8 cellular contexts compared by ENCODE assay signal in the genomic region with DNA sequence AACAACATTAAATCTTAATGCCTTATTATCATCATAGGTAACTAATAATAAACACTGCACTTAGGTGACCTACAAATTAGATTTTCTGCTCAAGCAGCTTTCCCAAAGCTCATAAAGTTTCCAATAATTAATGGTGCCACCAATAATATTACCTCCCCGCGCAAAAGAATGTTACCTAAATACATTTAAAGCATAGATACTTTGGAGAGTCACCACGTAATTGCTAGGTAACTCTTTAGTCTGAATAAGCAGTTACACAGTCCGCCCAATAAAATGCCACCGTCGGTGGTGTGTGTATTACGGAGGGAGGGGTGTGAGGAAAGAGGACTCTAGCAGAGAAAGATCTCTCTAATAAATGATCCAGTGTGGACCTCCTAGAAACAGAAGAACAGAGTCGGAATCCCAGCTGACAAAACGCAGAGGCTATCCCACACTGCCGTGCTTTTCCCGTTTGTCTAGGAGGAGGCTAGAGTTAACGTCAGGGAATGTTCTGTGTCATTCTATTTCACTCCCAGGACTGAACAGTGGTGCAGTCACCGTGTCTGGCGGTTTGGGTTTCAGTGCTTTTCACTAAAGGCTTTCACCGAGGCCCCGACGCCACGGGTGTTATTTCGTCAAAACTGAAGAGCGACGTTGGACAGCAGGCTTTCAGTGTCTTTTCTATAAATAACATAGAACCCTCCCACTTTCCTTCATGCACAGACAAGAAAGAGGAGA.
DNase-seq lines count a peak whose midpoint lies in the region; ATAC-seq and TF ChIP-seq lines count a peak whose summit lies in the region.

No MANE protein-coding gene starts in this region.

- H3K4me3 ChIP-seq in mucosa of stomach (ENCODE audit: low read length) = peak overlapping the region; percentile 37

- no peaks in the 10 kb centered on the region for H3K9me3 ChIP-seq in mucosa of stomach (ENCODE audit: control insufficient read depth, low read length)

- peak; percentile 21 for ATAC-seq in HG03097 (IDR thresholded peaks at IDR 0.05; ENCODE audit: low FRiP score, unreplicated experiment)

- no peak for TF ChIP-seq POLR2A in erythroblast (IDR thresholded peaks at IDR 0.05; ENCODE audit: low read length)

- no peaks in the 10 kb centered on the region for H3K27me3 ChIP-seq in mucosa of stomach (ENCODE audit: control insufficient read depth, insufficient read depth, low read length)

- no peaks in the 10 kb centered on the region for H3K36me3 ChIP-seq in mucosa of stomach (ENCODE audit: control insufficient read depth, insufficient read depth, low read length)

- peak; percentile 23 for DNase-seq in activated CD4-positive, CD25-positive, alpha-beta regulatory T cell treated with anti-CD3 and anti-CD28 coated beads, Interleukin-2, amount 50 U/mL, for 16 hours (ENCODE audit: low read depth, low spot score)
- no peak for DNase-seq in activated CD4-positive, CD25-positive, alpha-beta regulatory T cell treated with anti-CD3 and anti-CD28 coated beads, Interleukin-2, amount 50 U/mL, for 72 hours
- DNase-seq in NCI-H748 (lab: John Stamatoyannopoulos, UW; ENCODE audit: unreplicated experiment) = peak; percentile 66
- peak; percentile 41 for DNase-seq in activated T-cell treated with anti-CD3 and anti-CD28 coated beads for 4 hours
- peak; percentile 68 to 79 for DNase-seq in erythroblast (lab: John Stamatoyannopoulos, UW)
- DNase-seq in stimulated activated CD8-positive, alpha-beta memory T cell treated with anti-CD3 and anti-CD28 coated beads, Interleukin-4, amount 100 ng/mL, for 48 hours = peak; percentile 73

- H3K4me1 ChIP-seq in mucosa of stomach (ENCODE audit: control insufficient read depth, insufficient read depth, low read length) = peaks cover 10% of the 10 kb centered on the region

- peak overlapping the region; percentile 81 for H3K9ac ChIP-seq in mucosa of stomach (ENCODE audit: low read length)
